In genomic region chr3:184632551-184632950, GRCh38 we compare ENCODE assay signal across 26 cellular contexts.
A peak's percentile ranks its signal among the peaks of the same experiment; 100 is the strongest.
DNase-seq lines count a peak whose midpoint lies in the region; ATAC-seq, FAIRE-seq and TF ChIP-seq lines count a peak whose summit lies in the region.
"Had no signal": no experiment of that assay in that cellular context is flagged by ENCODE, and none has a peak within 500 bp of the region (broad histone marks: within the 10 kb centered on the region; RNA-seq: fewer than 3 reads in every experiment).

No MANE protein-coding gene starts in this region.

- H3K4me1 ChIP-seq in endodermal cell (ENCODE audit: control insufficient read depth, insufficient read depth, low read length) (peaks cover 20% of the 10 kb centered on the region), left lung (peaks cover 10 to 18% of the 10 kb centered on the region in 2 donors), spleen (peaks cover 0 to 19% (median 3%) of the 10 kb centered on the region in 6 donors), HepG2 (ENCODE audit: insufficient read depth, low read length) (no peaks in the 10 kb centered on the region), suprapubic skin (peaks cover 21% of the 10 kb centered on the region)

- H3K9me3 Mint-ChIP-seq in endodermal cell: no peaks in the 10 kb centered on the region
- H3K9me3 Mint-ChIP-seq: activated naive CD4-positive, alpha-beta T cell treated with anti-CD3 and anti-CD28 coated beads, Interleukin-2, amount 50 U/mL, for 72 hours; activated T-helper 1 cell treated with anti-CD3 and anti-CD28 coated beads, Interleukin-12 subunit alpha, Interleukin-12 subunit beta, Interleukin-2, Interleukin-4 antibody, amounts not matched to agents 30 ng/mL and 10 ng/mL and 1 ng/mL, durations not matched to agents 14 hours and 24 hours and 36 hours; CD4-positive, alpha-beta T cell; effector memory CD8-positive, alpha-beta T cell; stimulated activated naive CD8-positive, alpha-beta T cell treated with anti-CD3 and anti-CD28 coated beads, Interleukin-15, Interleukin-2, amounts not matched to agents 100 ng/mL and 50 ng/mL, for 24 hours had no signal

- peak; percentile 21 for TF ChIP-seq CTCF in endodermal cell (conservative IDR thresholded peaks at IDR 0.05)
- TF ChIP-seq CTCF in left lung (IDR thresholded peaks at IDR 0.05): no peak
- no peak for TF ChIP-seq CTCF in spleen (IDR thresholded peaks at IDR 0.05 in 8 of 11, conservative IDR thresholded peaks at IDR 0.05 in 3 of 11)
- TF ChIP-seq CTCF in HepG2 (CRISPR knock-in tag; IDR thresholded peaks at IDR 0.05): no peak
- no peak for TF ChIP-seq CTCF in suprapubic skin (IDR thresholded peaks at IDR 0.05)

- intact Hi-C loops in left lung (cut with DNase I): no loop called here
- intact Hi-C loops in spleen (cut with DNase I; ENCODE audit: low total_unique reads): no loop called here
- intact Hi-C loops in HepG2 (cut with micrococcal nuclease; ENCODE audit: unreplicated experiment): no loop called here

- H3K36me3 Mint-ChIP-seq in endodermal cell (ENCODE audit: low read depth): no peaks in the 10 kb centered on the region
- H3K36me3 Mint-ChIP-seq: activated naive CD4-positive, alpha-beta T cell treated with anti-CD3 and anti-CD28 coated beads, Interleukin-2, amount 50 U/mL, for 72 hours had no signal

- H3K4me1 Mint-ChIP-seq in endodermal cell: peaks cover 53% of the 10 kb centered on the region

- FAIRE-seq in HepG2 (lab: Jason Lieb, UNC): no peak
- FAIRE-seq: astrocyte, TTC549 had no signal

- H3K27me3 ChIP-seq in endodermal cell (ENCODE audit: control insufficient read depth, insufficient read depth, low read length, poor library complexity, severe bottlenecking): no peaks in the 10 kb centered on the region
- H3K27me3 ChIP-seq in left lung: no peaks in the 10 kb centered on the region
- peaks cover 0 to 18% (median 0%) of the 10 kb centered on the region in 7 donors for H3K27me3 ChIP-seq in spleen (replicated peaks in 1 of 7)
- peaks cover 11 to 88% of the 10 kb centered on the region in 2 experiments for H3K27me3 ChIP-seq in HepG2 (ENCODE audit: control insufficient read depth in 1 of 2, insufficient read depth in 2 of 2, low read length in 2 of 2)
- H3K27me3 ChIP-seq in suprapubic skin: no peaks in the 10 kb centered on the region
- H3K27me3 ChIP-seq: tibial nerve had no signal

- CTCF ChIA-PET in HepG2 (lab: Yijun Ruan, JAX; ENCODE audit: low intra/inter-chr PET ratio, low total read pairs): no interaction called here

- no peak overlapping the region for H2AFZ ChIP-seq in HepG2 (ENCODE audit: low read length)

- H3K9me3 ChIP-seq in endodermal cell (ENCODE audit: control insufficient read depth, low read length) (no peaks in the 10 kb centered on the region), left lung (no peaks in the 10 kb centered on the region), spleen (no peaks in the 10 kb centered on the region), HepG2 (ENCODE audit: low read length) (no peaks in the 10 kb centered on the region), suprapubic skin (no peaks in the 10 kb centered on the region)
- H3K9me3 ChIP-seq: tibial nerve had no signal

- no peak overlapping the region for H3K4me3 Mint-ChIP-seq in endodermal cell
- H3K4me3 Mint-ChIP-seq: activated T-helper 1 cell treated with anti-CD3 and anti-CD28 coated beads, Interleukin-12 subunit alpha, Interleukin-12 subunit beta, Interleukin-2, Interleukin-4 antibody, amounts not matched to agents 30 ng/mL and 10 ng/mL and 1 ng/mL, durations not matched to agents 14 hours and 24 hours and 36 hours; CD4-positive, alpha-beta T cell; effector memory CD8-positive, alpha-beta T cell; stimulated activated naive CD8-positive, alpha-beta T cell treated with anti-CD3 and anti-CD28 coated beads, Interleukin-15, Interleukin-2, amounts not matched to agents 100 ng/mL and 50 ng/mL, for 24 hours had no signal

- no peak overlapping the region for H3K4me3 ChIP-seq in endodermal cell (ENCODE audit: low read length)
- no peak overlapping the region for H3K4me3 ChIP-seq in left lung
- no peak overlapping the region for H3K4me3 ChIP-seq in spleen
- no peak overlapping the region for H3K4me3 ChIP-seq in HepG2 (replicated peaks in 1 of 3; ENCODE audit: insufficient read depth in 1 of 3, low read depth in 2 of 3, low read length in 3 of 3)
- no peak overlapping the region for H3K4me3 ChIP-seq in suprapubic skin
- H3K4me3 ChIP-seq: tibial nerve had no signal

- no peak overlapping the region for H3K27ac Mint-ChIP-seq in endodermal cell
- H3K27ac Mint-ChIP-seq: activated naive CD4-positive, alpha-beta T cell treated with anti-CD3 and anti-CD28 coated beads, Interleukin-2, amount 50 U/mL, for 72 hours; activated T-helper 1 cell treated with anti-CD3 and anti-CD28 coated beads, Interleukin-12 subunit alpha, Interleukin-12 subunit beta, Interleukin-2, Interleukin-4 antibody, amounts not matched to agents 30 ng/mL and 10 ng/mL and 1 ng/mL, durations not matched to agents 14 hours and 24 hours and 36 hours; CD4-positive, alpha-beta T cell; effector memory CD8-positive, alpha-beta T cell; stimulated activated naive CD8-positive, alpha-beta T cell treated with anti-CD3 and anti-CD28 coated beads, Interleukin-15, Interleukin-2, amounts not matched to agents 100 ng/mL and 50 ng/mL, for 24 hours had no signal

- H3K36me3 ChIP-seq in endodermal cell (ENCODE audit: control insufficient read depth, insufficient read depth, low read length) (no peaks in the 10 kb centered on the region), left lung (no peaks in the 10 kb centered on the region), spleen (no peaks in the 10 kb centered on the region), HepG2 (replicated peaks in 1 of 2; ENCODE audit: control insufficient read depth in 1 of 2, insufficient read depth in 2 of 2, low read length in 2 of 2) (no peaks in the 10 kb centered on the region), suprapubic skin (no peaks in the 10 kb centered on the region)
- H3K36me3 ChIP-seq: tibial nerve had no signal

- DNase-seq in SW480 (ENCODE audit: low spot score): peak; percentile 51
- DNase-seq in endodermal cell: no peak
- peak in 1 of 2 donors; percentile 47 for DNase-seq in left lung
- peak; percentile 39 for DNase-seq in spleen
- DNase-seq in HepG2 (ENCODE audit: low spot score): no peak
- no peak for DNase-seq in suprapubic skin (ENCODE audit: low spot score in 2 of 2)
- DNase-seq in NCI-H2107 (lab: John Stamatoyannopoulos, UW): no peak
- DNase-seq: CD4-positive, alpha-beta T cell; effector memory CD8-positive, alpha-beta T cell; IMR-90; NCI-H1417 treated with DMSO at 0.1 percent for 48 hours; NCI-H2171; NCI-H69; nucleus accumbens; retina; SHP77 treated with DMSO at 0.1 percent for 48 hours; stimulated activated CD4-positive, alpha-beta T cell treated with anti-CD3 and anti-CD28 coated beads, Interleukin-12 subunit alpha, Interleukin-12 subunit beta, amount 100 ng/mL, for 4 hours; stimulated activated CD4-positive, alpha-beta T cell treated with anti-CD3 and anti-CD28 coated beads, Interleukin-4, amount 100 ng/mL, for 4 hours; SW 1271 had no signal

- H3K4me2 ChIP-seq in HepG2 (ENCODE audit: low read depth, low read length): no peak overlapping the region

- no peaks in the 10 kb centered on the region for H3K79me2 ChIP-seq in HepG2 (ENCODE audit: insufficient read depth, low read length)

- no peak for TF ChIP-seq RAD21 in HepG2 (CRISPR knock-in tag; IDR thresholded peaks at IDR 0.05)

- H3K27me3 Mint-ChIP-seq in endodermal cell (ENCODE audit: insufficient read depth): peaks cover 10% of the 10 kb centered on the region
- H3K27me3 Mint-ChIP-seq: CD4-positive, alpha-beta T cell had no signal

- TF ChIP-seq POLR2A in spleen (IDR thresholded peaks at IDR 0.05) (no peak), HepG2 (IDR thresholded peaks at IDR 0.05; ENCODE audit: insufficient read depth in 1 of 2, low read depth in 2 of 2, low read length in 2 of 2) (no peak), suprapubic skin (IDR thresholded peaks at IDR 0.05) (no peak)

- TF ChIP-seq EP300 in HepG2 (IDR thresholded peaks at IDR 0.05; ENCODE audit: low read depth in 2 of 2, low read length in 2 of 2) (no peak), HepG2 (CRISPR knock-in tag; IDR thresholded peaks at IDR 0.05; ENCODE audit: borderline replicate concordance) (no peak), suprapubic skin (IDR thresholded peaks at IDR 0.05) (no peak)

- in situ Hi-C loops in HepG2 (cut with HindIII; ENCODE audit: extremely low pct_ligation_motif_present, low pct_unique_long_range_greater_than_20kb): no loop called here

- 60 to 88% methylated on average over 1 to 8 of the region's 8 CpGs for WGBS in endodermal cell (ENCODE audit: insufficient coverage in 1 of 2, insufficient read length in 1 of 2), 2 experiments
- 76 to 89% (median 84%) methylated on average over 8 of the region's 8 CpGs for WGBS in spleen, 5 donors
- WGBS in HepG2 (ENCODE audit: low lambda C conversion rate): 17% methylated on average over 8 of the region's 8 CpGs
- 57% methylated on average over 8 of the region's 8 CpGs for WGBS in suprapubic skin

- H3K9ac ChIP-seq in endodermal cell (ENCODE audit: extremely low read depth, low read length, poor library complexity, severe bottlenecking) (no peak overlapping the region), HepG2 (ENCODE audit: insufficient read depth, low read depth, low read length) (no peak overlapping the region)

- no peak overlapping the region for H3K27ac ChIP-seq in endodermal cell (ENCODE audit: low read depth, low read length)
- H3K27ac ChIP-seq in left lung: no peak overlapping the region
- no peak overlapping the region for H3K27ac ChIP-seq in spleen
- no peak overlapping the region for H3K27ac ChIP-seq in HepG2 (ENCODE audit: extremely low read length, insufficient read depth, low read length)
- H3K27ac ChIP-seq in suprapubic skin: no peak overlapping the region

- peak; percentile 74 for ATAC-seq in left lung
- no peak for ATAC-seq in HepG2
- no peak for ATAC-seq in HG03039 (IDR thresholded peaks at IDR 0.05; ENCODE audit: unreplicated experiment)
- ATAC-seq: activated naive CD4-positive, alpha-beta T cell treated with anti-CD3 and anti-CD28 coated beads, Interleukin-2, amount 50 U/mL, for 72 hours; effector memory CD8-positive, alpha-beta T cell had no signal

- no TSS peak for BruUV-seq in HepG2 (replicated peaks; lab: Mats Ljungman, UMichigan)

- no peaks in the 10 kb centered on the region for H4K20me1 ChIP-seq in HepG2 (ENCODE audit: insufficient read depth, low read length)

- POLR2A ChIA-PET in HepG2 (lab: Yijun Ruan, JAX): no interaction called here

TF ChIP-seq in HepG2, 621 proteins besides CTCF, POLR2A, EP300 and RAD21 (continues in another document):
- TF ChIP-seq FOXP1 (IDR thresholded peaks at IDR 0.05) (no peak; the same call in 1 of the 2 replicates), FOXP1 (CRISPR knock-in tag; IDR thresholded peaks at IDR 0.05) (no peak), THYN1 (CRISPR knock-in tag; IDR thresholded peaks at IDR 0.05; ENCODE audit: borderline replicate concordance, low read depth) (no peak), PCBP2 (optimal IDR thresholded peaks at IDR 0.05; ENCODE audit: low read depth, low read length, poor library complexity, severe bottlenecking) (no peak), KAT8 (CRISPR knock-in tag; IDR thresholded peaks at IDR 0.05) (no peak)

Comparison
In these comparisons a context has a peak if more than half of its experiments do, and no peak if none do; other contexts are left out.
1. DNase-seq: peak in SW480 (single experiment) and spleen (single experiment); none in endodermal cell (single experiment), HepG2 (single experiment), suprapubic skin (0 of 2) and NCI-H2107 (single experiment).